1 cellular context compared by ENCODE assay signal in genomic region chr1:231407537-231408396, GRCh38.
TF ChIP-seq lines count a peak whose summit lies in the region.

No MANE protein-coding gene starts in this region.

TF ChIP-seq in A549, 52 proteins besides CTCF, POLR2A, EP300 and RAD21 (continued from another document):
- TF ChIP-seq JUNB (IDR thresholded peaks at IDR 0.05) = peak; percentile 38; the same call in 1 of the 2 replicates
- peak; percentile 19; the same call in 1 of the 2 replicates for TF ChIP-seq GATA3 (IDR thresholded peaks at IDR 0.05; ENCODE audit: borderline replicate concordance)
- peak; percentile 19 for TF ChIP-seq MAFK (IDR thresholded peaks at IDR 0.05; ENCODE audit: partially characterized antibody)
